17 cellular contexts compared by ENCODE assay signal in genomic region chr10:58438986-58439385, GRCh38. TPM values are rescaled to one million over a fixed set of nuclear protein-coding genes. Genes with fewer than 3 reads are reported as not detected.
DNase-seq lines count a peak whose midpoint lies in the region; ATAC-seq and TF ChIP-seq lines count a peak whose summit lies in the region.
"Had no signal": no experiment of that assay in that cellular context is flagged by ENCODE, and none has a peak within 500 bp of the region (broad histone marks: within the 10 kb centered on the region; RNA-seq: fewer than 3 reads in every experiment).

No MANE protein-coding gene starts in this region.

- no peaks in the 10 kb centered on the region for H3K27me3 Mint-ChIP-seq in nephron (ENCODE audit: low read depth)

- no peaks in the 10 kb centered on the region for H3K27me3 ChIP-seq in SJSA1 (replicated peaks)
- no peaks in the 10 kb centered on the region for H3K27me3 ChIP-seq in Peyer's patch

- DNase-seq in SJSA1 (ENCODE audit: low read depth in 1 of 2, low spot score in 2 of 2) (no peak), epithelial cell of esophagus (ENCODE audit: low read depth) (peak; percentile 77), Peyer's patch (no peak), ureter (ENCODE audit: low spot score) (no peak)
- DNase-seq: DMS 273 treated with DMSO at 0.1 percent for 48 hours, NCI-H1105 treated with DMSO at 0.1 percent for 48 hours, NCI-H1694, NCI-H2227 treated with DMSO at 0.1 percent for 48 hours, NCI-H524, NCI-H82, OCI-M1 had no signal

- H3K4me1 ChIP-seq in SJSA1 (replicated peaks) (peaks cover 44% of the 10 kb centered on the region), Peyer's patch (no peaks in the 10 kb centered on the region)

- no peak for TF ChIP-seq POLR2A in Peyer's patch (IDR thresholded peaks at IDR 0.05)

- H3K4me3 ChIP-seq in SJSA1 (no peak overlapping the region), epithelial cell of esophagus (ENCODE audit: low read length) (no peak overlapping the region), Peyer's patch (no peak overlapping the region)
- H3K4me3 ChIP-seq: K562 had no signal

- H3K27ac ChIP-seq in SJSA1 (peak overlapping the region; percentile 16), Peyer's patch (no peak overlapping the region)
- H3K27ac ChIP-seq: RWPE1 had no signal

- peaks cover 25% of the 10 kb centered on the region for H3K4me1 Mint-ChIP-seq in nephron
- H3K4me1 Mint-ChIP-seq: CD14-positive monocyte had no signal

- H3K36me3 Mint-ChIP-seq in nephron (ENCODE audit: low read depth): no peaks in the 10 kb centered on the region
- H3K36me3 Mint-ChIP-seq: CD14-positive monocyte had no signal

- no peaks in the 10 kb centered on the region for H3K9me3 ChIP-seq in SJSA1 (replicated peaks)
- H3K9me3 ChIP-seq in Peyer's patch: no peaks in the 10 kb centered on the region

- no peaks in the 10 kb centered on the region for H3K36me3 ChIP-seq in SJSA1
- H3K36me3 ChIP-seq in Peyer's patch: no peaks in the 10 kb centered on the region

- H3K27ac Mint-ChIP-seq in nephron: peak overlapping the region; percentile 32 to 89 (median 83)
- H3K27ac Mint-ChIP-seq: CD14-positive monocyte had no signal

- TF ChIP-seq CTCF in epithelial cell of esophagus (IDR thresholded peaks at IDR 0.05; ENCODE audit: insufficient read depth, low read depth, low read length, missing control alignments): no peak
- TF ChIP-seq CTCF in nephron (IDR thresholded peaks at IDR 0.05; ENCODE audit: unreplicated experiment in 3 of 3): no peak
- no peak for TF ChIP-seq CTCF in Peyer's patch (IDR thresholded peaks at IDR 0.05)

- no peak overlapping the region for H3K4me3 Mint-ChIP-seq in nephron
- H3K4me3 Mint-ChIP-seq: CD14-positive monocyte had no signal

- H3K9me3 Mint-ChIP-seq in nephron: peaks cover 10% of the 10 kb centered on the region

- ATAC-seq in HG03457 (IDR thresholded peaks at IDR 0.05; ENCODE audit: unreplicated experiment) (no peak), GM19395 (IDR thresholded peaks at IDR 0.05; ENCODE audit: unreplicated experiment) (no peak)
- ATAC-seq: K562 had no signal

RNA-seq across cellular contexts. Expression of gene TFAM, which starts 53.8 kb away (rescaled TPM):
- 26.8 and 30.4 TPM in 2 replicates for total RNA-seq in SJSA1 (2014; rRNA removed; shearing (Covaris generic))
- total RNA-seq in Peyer's patch (10 to 100 TPM; 12.8 to 17.0 (median 15.2) TPM), ureter (36.9 TPM)
